13 cellular contexts compared by ENCODE assay signal in genomic region chr18:2959341-2959740, GRCh38. TPM values are rescaled to one million over a fixed set of nuclear protein-coding genes. Genes with fewer than 3 reads are reported as not detected.
DNase-seq lines count a peak whose midpoint lies in the region; ATAC-seq, FAIRE-seq and TF ChIP-seq lines count a peak whose summit lies in the region.
"Had no signal": no experiment of that assay in that cellular context is flagged by ENCODE, and none has a peak within 500 bp of the region (broad histone marks: within the 10 kb centered on the region; RNA-seq: fewer than 3 reads in every experiment).

No MANE protein-coding gene starts in this region.

- TF ChIP-seq POLR2A in esophagus squamous epithelium (IDR thresholded peaks at IDR 0.05) (no peak), GM12891 (IDR thresholded peaks at IDR 0.05; ENCODE audit: low read depth, low read length) (no peak)

- H3K27me3 Mint-ChIP-seq in T-helper 1 cell treated with Interleukin-12 subunit alpha and Interleukin-12 subunit beta and Interleukin-4 antibody, amounts not matched to agents 30 μg/mL and 1 μg/mL, for 36 hours (ENCODE audit: low read depth), result no peaks in the 10 kb centered on the region
- H3K27me3 Mint-ChIP-seq in stimulated activated memory B cell treated with anti-CD40 and anti-IgM and Interleukin-4, amounts not matched to agents 10 μg/mL and 1 μg/mL and 100 μg/mL, for 72 hours, result no peaks in the 10 kb centered on the region

- H3K9me3 ChIP-seq in esophagus squamous epithelium, result no peaks in the 10 kb centered on the region
- H3K9me3 ChIP-seq in SJCRH30 (replicated peaks), result no peaks in the 10 kb centered on the region

- H3K4me3 ChIP-seq in esophagus squamous epithelium, result no peak overlapping the region
- no peak overlapping the region for H3K4me3 ChIP-seq in SJCRH30

- TF ChIP-seq CTCF in esophagus squamous epithelium (IDR thresholded peaks at IDR 0.05), result no peak

- peaks cover 8 to 51% (median 29%) of the 10 kb centered on the region in 3 donors for H3K4me1 ChIP-seq in esophagus squamous epithelium
- H3K4me1 ChIP-seq in SJCRH30, result no peaks in the 10 kb centered on the region

- H3K27ac ChIP-seq in esophagus squamous epithelium (peak overlapping the region in 3 of 4 donors; percentile 43 to 75 (median 73)), SJCRH30 (no peak overlapping the region)

- peak overlapping the region; percentile 99 for H3K27ac Mint-ChIP-seq in T-helper 1 cell treated with Interleukin-12 subunit alpha and Interleukin-12 subunit beta and Interleukin-4 antibody, amounts not matched to agents 30 μg/mL and 1 μg/mL, for 36 hours
- H3K27ac Mint-ChIP-seq in stimulated activated memory B cell treated with anti-CD40 and anti-IgM and Interleukin-4, amounts not matched to agents 10 μg/mL and 1 μg/mL and 100 μg/mL, for 72 hours, result peak overlapping the region; percentile 91

- no peak for FAIRE-seq in GM12891 (lab: Jason Lieb, UNC)
- FAIRE-seq: TTC549 had no signal

- 47 to 52% methylated on average over 2 of the region's 2 CpGs for WGBS in esophagus squamous epithelium, 2 donors

- H3K4me3 Mint-ChIP-seq in T-helper 1 cell treated with Interleukin-12 subunit alpha and Interleukin-12 subunit beta and Interleukin-4 antibody, amounts not matched to agents 30 μg/mL and 1 μg/mL, for 36 hours, result peak overlapping the region; percentile 81
- peak overlapping the region; percentile 83 for H3K4me3 Mint-ChIP-seq in stimulated activated memory B cell treated with anti-CD40 and anti-IgM and Interleukin-4, amounts not matched to agents 10 μg/mL and 1 μg/mL and 100 μg/mL, for 72 hours

- no peak for ATAC-seq in stimulated activated memory B cell treated with anti-CD40 and anti-IgM and Interleukin-4, amounts not matched to agents 10 μg/mL and 1 μg/mL and 100 μg/mL, for 72 hours

- DNase-seq in T-helper 1 cell (no peak), RPMI8226 (peak; percentile 61), esophagus squamous epithelium (lab: John Stamatoyannopoulos, UW) (no peak), iPS-NIHi11 (ENCODE audit: low spot score) (no peak), GM12891 (ENCODE audit: insufficient read length, low spot score) (no peak), SJCRH30 (no peak)
- DNase-seq: GDM1, NCI-H1417, NCI-H82, occipital lobe had no signal

- intact Hi-C loops in esophagus squamous epithelium (cut with DNase I), result no loop called here

- H3K36me3 ChIP-seq in esophagus squamous epithelium (peaks cover 0 to 8% (median 0%) of the 10 kb centered on the region in 3 donors), SJCRH30 (peaks cover 15% of the 10 kb centered on the region)

- H3K27me3 ChIP-seq in esophagus squamous epithelium (no peaks in the 10 kb centered on the region), SJCRH30 (no peaks in the 10 kb centered on the region)

- no peaks in the 10 kb centered on the region for H3K9me3 Mint-ChIP-seq in T-helper 1 cell treated with Interleukin-12 subunit alpha and Interleukin-12 subunit beta and Interleukin-4 antibody, amounts not matched to agents 30 μg/mL and 1 μg/mL, for 36 hours
- H3K9me3 Mint-ChIP-seq in stimulated activated memory B cell treated with anti-CD40 and anti-IgM and Interleukin-4, amounts not matched to agents 10 μg/mL and 1 μg/mL and 100 μg/mL, for 72 hours, result no peaks in the 10 kb centered on the region

- H3K36me3 Mint-ChIP-seq in T-helper 1 cell treated with Interleukin-12 subunit alpha and Interleukin-12 subunit beta and Interleukin-4 antibody, amounts not matched to agents 30 μg/mL and 1 μg/mL, for 36 hours (ENCODE audit: low read depth), result peaks cover 35% of the 10 kb centered on the region
- H3K36me3 Mint-ChIP-seq in stimulated activated memory B cell treated with anti-CD40 and anti-IgM and Interleukin-4, amounts not matched to agents 10 μg/mL and 1 μg/mL and 100 μg/mL, for 72 hours, result peaks cover 8% of the 10 kb centered on the region

- H3K4me1 Mint-ChIP-seq in T-helper 1 cell treated with Interleukin-12 subunit alpha and Interleukin-12 subunit beta and Interleukin-4 antibody, amounts not matched to agents 30 μg/mL and 1 μg/mL, for 36 hours (ENCODE audit: low read depth), result peaks cover 80% of the 10 kb centered on the region
- H3K4me1 Mint-ChIP-seq in stimulated activated memory B cell treated with anti-CD40 and anti-IgM and Interleukin-4, amounts not matched to agents 10 μg/mL and 1 μg/mL and 100 μg/mL, for 72 hours, result peaks cover 72% of the 10 kb centered on the region

TF ChIP-seq in GM12891, 5 proteins besides CTCF, POLR2A, EP300 and RAD21:
- TF ChIP-seq PAX5 (IDR thresholded peaks at IDR 0.05; ENCODE audit: insufficient read depth, low read length, severe bottlenecking), result no peak
- no peak for TF ChIP-seq POU2F2 (IDR thresholded peaks at IDR 0.05; ENCODE audit: low read depth, low read length)
- TF ChIP-seq POLR2AphosphoS5 (IDR thresholded peaks at IDR 0.05; ENCODE audit: low read depth, low read length), result no peak
- TF ChIP-seq TAF1 (IDR thresholded peaks at IDR 0.05; ENCODE audit: low read depth, low read length), result no peak
- TF ChIP-seq SPI1 (IDR thresholded peaks at IDR 0.05; ENCODE audit: low read depth, low read length), result no peak

RNA-seq across cellular contexts. Expression of gene LPIN2, which starts 53.6 kb away (rescaled TPM):
- total RNA-seq in esophagus squamous epithelium, result 10 to 100 TPM in 2 of 4 donors, 1 to 10 TPM in 2; 7.2 to 17.9 (median 12.6) TPM
- 13.3 TPM for polyA plus RNA-seq in GM12891 (2012; ENCODE audit: low read depth, missing spikeins)
- total RNA-seq in SJCRH30 (2014; rRNA removed; shearing (Covaris generic)), result 15.3 and 16.7 TPM in 2 replicates
